ENCODE assay signal across 14 cellular contexts in the genomic region with DNA sequence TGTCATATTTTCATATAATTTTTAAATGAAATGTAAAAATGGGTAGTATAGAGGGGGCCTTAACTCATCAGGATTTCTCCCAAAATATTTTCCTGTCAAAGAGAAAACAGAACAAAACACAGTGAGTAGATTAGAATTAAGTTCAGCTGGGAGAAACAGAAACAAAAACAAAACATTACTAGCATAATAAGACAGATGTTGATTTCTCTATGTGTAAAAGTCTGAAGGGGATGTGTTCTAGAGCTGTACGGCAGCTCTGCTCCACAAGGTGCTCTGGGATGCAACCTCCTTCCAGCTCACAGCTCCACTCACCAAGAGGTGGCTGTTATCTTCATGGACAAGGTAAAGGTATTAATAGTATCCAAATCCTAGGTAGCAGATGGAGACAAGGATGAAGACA.
"Had no signal": no experiment of that assay in that cellular context is flagged by ENCODE, and none has a peak within 500 bp of the region (broad histone marks: within the 10 kb centered on the region; RNA-seq: fewer than 3 reads in every experiment).

No MANE protein-coding gene starts in this region.

- H3K4me3 ChIP-seq: esophagus squamous epithelium, hepatocyte, left ventricle myocardium inferior, lower lobe of right lung, smooth muscle cell, suprapubic skin, thyroid gland had no signal

- H3K4me2 ChIP-seq: hepatocyte, smooth muscle cell had no signal

- H2AFZ ChIP-seq: hepatocyte had no signal

- H3K79me2 ChIP-seq: hepatocyte had no signal

- H3K27ac ChIP-seq: hepatocyte, lower lobe of right lung, suprapubic skin, thyroid gland had no signal

- H3K36me3 ChIP-seq: esophagus squamous epithelium, left ventricle myocardium inferior, lower lobe of right lung, suprapubic skin, thyroid gland had no signal

- H3K27me3 ChIP-seq: esophagus squamous epithelium, hepatocyte, suprapubic skin, thyroid gland had no signal

- H3K4me1 ChIP-seq: suprapubic skin had no signal

- ATAC-seq: effector memory CD8-positive, alpha-beta T cell; sciatic nerve; stimulated activated naive CD8-positive, alpha-beta T cell treated with anti-CD3 and anti-CD28 coated beads, Interleukin-15, Interleukin-2, amounts not matched to agents 100 U/mL and 50 U/mL, for 24 hours had no signal

- H3K9me3 ChIP-seq: esophagus squamous epithelium, left ventricle myocardium inferior, lower lobe of right lung, suprapubic skin, thyroid gland had no signal

- DNase-seq: effector memory CD8-positive, alpha-beta T cell; esophagus squamous epithelium; foreskin melanocyte; lower lobe of right lung; naive B cell; nephron progenitor cell; stimulated activated CD4-positive, alpha-beta T cell treated with anti-CD3 and anti-CD28 coated beads, Interleukin-2, amount 100 ng/mL, for 48 hours; stimulated activated naive CD8-positive, alpha-beta T cell treated with anti-CD3 and anti-CD28 coated beads, Interleukin-15, Interleukin-2, amounts not matched to agents 100 U/mL and 50 U/mL, for 24 hours had no signal
